In the genomic region with DNA sequence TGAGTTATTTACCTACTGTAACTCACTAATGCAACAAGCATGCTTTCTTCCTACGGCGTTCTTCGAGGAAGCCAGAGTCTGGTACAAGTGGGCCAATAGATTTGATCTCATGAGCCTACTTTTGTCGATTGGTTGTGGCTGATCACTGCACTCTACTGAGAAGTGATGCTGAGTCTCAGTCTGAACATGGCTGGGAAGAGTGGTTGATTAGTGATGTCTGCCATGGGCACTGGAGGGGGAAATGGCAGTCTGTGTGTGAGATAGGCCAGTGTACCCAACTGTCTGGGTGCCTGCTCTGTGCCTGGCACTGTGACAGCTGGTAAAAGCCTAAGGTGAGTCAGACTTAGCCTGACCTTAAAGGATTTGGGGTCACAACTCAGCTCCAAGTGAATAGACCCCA, we compare ENCODE assay signal across 1 cellular context.
TF ChIP-seq lines count a peak whose summit lies in the region.

No MANE protein-coding gene starts in this region.

TF ChIP-seq in K562, 482 proteins besides CTCF, POLR2A, EP300 and RAD21 (continued from another document):
- TF ChIP-seq, protein P1, sequence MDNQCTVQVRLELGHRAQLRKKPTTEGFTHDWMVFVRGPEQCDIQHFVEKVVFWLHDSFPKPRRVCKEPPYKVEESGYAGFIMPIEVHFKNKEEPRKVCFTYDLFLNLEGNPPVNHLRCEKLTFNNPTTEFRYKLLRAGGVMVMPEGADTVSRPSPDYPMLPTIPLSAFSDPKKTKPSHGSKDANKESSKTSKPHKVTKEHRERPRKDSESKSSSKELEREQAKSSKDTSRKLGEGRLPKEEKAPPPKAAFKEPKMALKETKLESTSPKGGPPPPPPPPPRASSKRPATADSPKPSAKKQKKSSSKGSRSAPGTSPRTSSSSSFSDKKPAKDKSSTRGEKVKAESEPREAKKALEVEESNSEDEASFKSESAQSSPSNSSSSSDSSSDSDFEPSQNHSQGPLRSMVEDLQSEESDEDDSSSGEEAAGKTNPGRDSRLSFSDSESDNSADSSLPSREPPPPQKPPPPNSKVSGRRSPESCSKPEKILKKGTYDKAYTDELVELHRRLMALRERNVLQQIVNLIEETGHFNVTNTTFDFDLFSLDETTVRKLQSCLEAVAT (IDR thresholded peaks at IDR 0.05): peak in 1 of 2 experiments; percentile 71; a peak in 1 of 4 replicates
- TF ChIP-seq CEBPB (tag; IDR thresholded peaks at IDR 0.05) (no peak), ZNF77 (CRISPR knock-in tag; IDR thresholded peaks at IDR 0.05) (no peak), ZNF23 (CRISPR knock-in tag; IDR thresholded peaks at IDR 0.05) (peak; percentile 88), TSC22D4 (tag; IDR thresholded peaks at IDR 0.05) (no peak)
